8 cellular contexts compared by ENCODE assay signal in genomic region chr9:136551401-136552116, GRCh38. TPM values are rescaled to one million over a fixed set of nuclear protein-coding genes. Genes with fewer than 3 reads are reported as not detected.
A peak's percentile ranks its signal among the peaks of the same experiment; 100 is the strongest.
DNase-seq lines count a peak whose midpoint lies in the region; ATAC-seq lines count a peak whose summit lies in the region.

No MANE protein-coding gene starts in this region.

- WGBS in thymus: 13% methylated on average over 22 of the region's 22 CpGs

- peak overlapping the region; percentile 47 for H3K27ac Mint-ChIP-seq in activated naive CD4-positive, alpha-beta T cell treated with anti-CD3 and anti-CD28 coated beads for 36 hours

- H3K9me3 ChIP-seq in adipocyte (ENCODE audit: control insufficient read depth, low read length) (no peaks in the 10 kb centered on the region), thymus (ENCODE audit: control insufficient read depth) (no peaks in the 10 kb centered on the region)

- CTCF ChIA-PET in activated naive CD4-positive, alpha-beta T cell treated with anti-CD3 and anti-CD28 coated beads for 36 hours (lab: Charles Lee): interaction anchor here (1.0 kb wide), 1 partner anchor 61 kb away, joined by 3 read pairs; no protein-coding TSS in a partner anchor

- intact Hi-C loops in activated naive CD4-positive, alpha-beta T cell treated with anti-CD3 and anti-CD28 coated beads for 36 hours (cut with micrococcal nuclease): loop anchor here (2.0 to 5.0 kb wide), 2 partner anchors 36 to 79 kb away; no protein-coding TSS in a partner anchor

- no peaks in the 10 kb centered on the region for H3K9me3 Mint-ChIP-seq in activated naive CD4-positive, alpha-beta T cell treated with anti-CD3 and anti-CD28 coated beads for 36 hours

- peaks cover 7% of the 10 kb centered on the region for H3K27me3 ChIP-seq in adipocyte (replicated peaks; ENCODE audit: control insufficient read depth, insufficient read depth, low read length)
- no peaks in the 10 kb centered on the region for H3K27me3 ChIP-seq in thymus (ENCODE audit: control insufficient read depth, insufficient read depth)

- peak overlapping the region; percentile 59 for H3K9ac ChIP-seq in adipocyte (ENCODE audit: low read length)

- H3K4me1 Mint-ChIP-seq in activated naive CD4-positive, alpha-beta T cell treated with anti-CD3 and anti-CD28 coated beads for 36 hours (ENCODE audit: low read depth): peaks cover 33% of the 10 kb centered on the region

- H3K36me3 ChIP-seq in adipocyte (ENCODE audit: control insufficient read depth, insufficient read depth, low read length, severe bottlenecking): no peaks in the 10 kb centered on the region
- H3K36me3 ChIP-seq in thymus (ENCODE audit: control insufficient read depth, insufficient read depth): no peaks in the 10 kb centered on the region

- H3K4me3 Mint-ChIP-seq in activated naive CD4-positive, alpha-beta T cell treated with anti-CD3 and anti-CD28 coated beads for 36 hours: no peak overlapping the region

- ATAC-seq in HG03439 (IDR thresholded peaks at IDR 0.05; ENCODE audit: unreplicated experiment): no peak
- no peak for ATAC-seq in GM21786 (IDR thresholded peaks at IDR 0.05; ENCODE audit: unreplicated experiment)

- no peaks in the 10 kb centered on the region for H3K36me3 Mint-ChIP-seq in activated naive CD4-positive, alpha-beta T cell treated with anti-CD3 and anti-CD28 coated beads for 36 hours (ENCODE audit: low read depth)

- H3K4me3 ChIP-seq in adipocyte (ENCODE audit: low read length): peak overlapping the region; percentile 64
- H3K4me3 ChIP-seq in thymus (ENCODE audit: low read length): peak overlapping the region; percentile 29

- H3K27ac ChIP-seq in thymus (ENCODE audit: low read depth): peak overlapping the region; percentile 83

- H3K4me1 ChIP-seq in adipocyte (ENCODE audit: control insufficient read depth, insufficient read depth, low read length) (peaks cover 42% of the 10 kb centered on the region), thymus (ENCODE audit: control insufficient read depth, insufficient read depth, low read length) (peaks cover 62% of the 10 kb centered on the region)

- no peaks in the 10 kb centered on the region for H3K27me3 Mint-ChIP-seq in activated naive CD4-positive, alpha-beta T cell treated with anti-CD3 and anti-CD28 coated beads for 36 hours (ENCODE audit: low read depth)

- DNase-seq in activated naive CD4-positive, alpha-beta T cell treated with anti-CD3 and anti-CD28 coated beads for 36 hours: no peak
- no peak for DNase-seq in activated naive CD4-positive, alpha-beta T cell treated with Interleukin-2 at 50 U/mL for 16 hours
- DNase-seq in adipocyte (ENCODE audit: low read depth): peak; percentile 90
- peak; percentile 89 for DNase-seq in iPS-NIHi7 (ENCODE audit: extremely low spot score)
- DNase-seq in HuH-7 (ENCODE audit: low spot score): no peak

RNA-seq across cellular contexts. Expression of gene NOTCH1, which starts 5.7 kb away (rescaled TPM):
- total RNA-seq in activated naive CD4-positive, alpha-beta T cell treated with anti-CD3 and anti-CD28 coated beads for 36 hours: 10 to 100 TPM; 71.4 to 80.2 TPM
- 15.9 TPM for polyA plus RNA-seq in thymus

Comparison
In these comparisons a context has a peak if more than half of its experiments do, and no peak if none do; other contexts are left out.
1. DNase-seq: peak in adipocyte (single experiment) and iPS-NIHi7 (single experiment); none in activated naive CD4-positive, alpha-beta T cell treated with anti-CD3 and anti-CD28 coated beads for 36 hours (single experiment), activated naive CD4-positive, alpha-beta T cell treated with Interleukin-2 at 50 U/mL for 16 hours (single experiment) and HuH-7 (single experiment).